In genomic region chr11:11937433-11937832, GRCh38 we compare ENCODE assay signal across 16 cellular contexts.
DNase-seq lines count a peak whose midpoint lies in the region; TF ChIP-seq lines count a peak whose summit lies in the region.
"Had no signal": no experiment of that assay in that cellular context is flagged by ENCODE, and none has a peak within 500 bp of the region (broad histone marks: within the 10 kb centered on the region; RNA-seq: fewer than 3 reads in every experiment).

No MANE protein-coding gene starts in this region.

- H3K9me3 ChIP-seq in mammary epithelial cell (replicated peaks; ENCODE audit: insufficient read depth, low read length) (no peaks in the 10 kb centered on the region), PC-9 (ENCODE audit: insufficient read depth, low read depth) (no peaks in the 10 kb centered on the region), neuronal stem cell (replicated peaks in 1 of 2; ENCODE audit: control insufficient read depth in 2 of 2, insufficient read depth in 1 of 2, low read depth in 1 of 2, low read length in 2 of 2) (no peaks in the 10 kb centered on the region)
- H3K9me3 ChIP-seq: SJSA1 had no signal

- H3K9me2 ChIP-seq in PC-9 (ENCODE audit: insufficient read depth) = no peaks in the 10 kb centered on the region

- peaks cover 7% of the 10 kb centered on the region; the same call in 1 of the 2 replicates for H3F3A ChIP-seq in PC-9 (ENCODE audit: insufficient read depth, low read depth)

- no peak overlapping the region for H3K14ac ChIP-seq in neuronal stem cell (ENCODE audit: low read length)

- in situ Hi-C loops in mammary epithelial cell (cut with MboI; ENCODE audit: low sequenced_read_pairs in 2 of 2) = no loop called here

- POLR2A ChIA-PET in MCF 10A (lab: Yijun Ruan, JAX) = no interaction called here
- POLR2A ChIA-PET in PC-9 (lab: Charles Lee; ENCODE audit: unreplicated experiment) = no interaction called here

- H2BK15ac ChIP-seq in neuronal stem cell (ENCODE audit: low read length) = no peak overlapping the region

- H4K20me1 ChIP-seq in mammary epithelial cell (ENCODE audit: insufficient read depth, low read length) = no peaks in the 10 kb centered on the region
- no peaks in the 10 kb centered on the region for H4K20me1 ChIP-seq in PC-9 (ENCODE audit: insufficient read depth)

- H2BK120ac ChIP-seq in neuronal stem cell (ENCODE audit: low read depth, low read length) = no peak overlapping the region

- dilution Hi-C loops in mammary epithelial cell (cut with HindIII; ENCODE audit: low sequenced_read_pairs) = no loop called here

- H3K4me3 Mint-ChIP-seq in MCF 10A (ENCODE audit: unreplicated experiment) = no peak overlapping the region
- no peak overlapping the region for H3K4me3 Mint-ChIP-seq in glutamatergic neuron (ENCODE audit: unreplicated experiment)

- no peaks in the 10 kb centered on the region for H3K4me1 ChIP-seq in mammary epithelial cell (ENCODE audit: insufficient read depth, low read length)
- peaks cover 8% of the 10 kb centered on the region; the same call in 1 of the 2 replicates for H3K4me1 ChIP-seq in PC-9 (replicated peaks; ENCODE audit: insufficient read depth)
- peaks cover 0 to 5% of the 10 kb centered on the region in 2 donors for H3K4me1 ChIP-seq in neuronal stem cell (ENCODE audit: control insufficient read depth in 2 of 2, insufficient read depth in 1 of 2, low read depth in 1 of 2, low read length in 2 of 2)

- H3K4me3 ChIP-seq in mammary epithelial cell (replicated peaks in 1 of 3; ENCODE audit: insufficient read depth in 1 of 3, low read depth in 2 of 3, low read length in 3 of 3) (no peak overlapping the region), PC-9 (no peak overlapping the region), fibroblast of the aortic adventitia (ENCODE audit: low read depth, low read length) (no peak overlapping the region), neuronal stem cell (ENCODE audit: low read length in 2 of 2) (no peak overlapping the region)
- H3K4me3 ChIP-seq: SJSA1 had no signal

- no peaks in the 10 kb centered on the region for H3K4me1 Mint-ChIP-seq in MCF 10A (ENCODE audit: insufficient read depth, unreplicated experiment)
- peaks cover 6% of the 10 kb centered on the region for H3K4me1 Mint-ChIP-seq in glutamatergic neuron (ENCODE audit: low read depth, unreplicated experiment)

- H3K9ac ChIP-seq in mammary epithelial cell (ENCODE audit: insufficient read depth, low read length) = no peak overlapping the region
- H3K9ac ChIP-seq in neuronal stem cell (ENCODE audit: low read depth, low read length, poor library complexity) = no peak overlapping the region

- DNase-seq in MCF 10A (ENCODE audit: unreplicated experiment) (no peak), mammary epithelial cell (no peak), PC-9 (no peak), fibroblast of the aortic adventitia (ENCODE audit: low read depth) (peak; percentile 22), glutamatergic neuron (no peak), iPS-NIHi11 (ENCODE audit: low spot score) (no peak), neuronal stem cell (ENCODE audit: low spot score) (no peak)
- DNase-seq: COR-L47, H7, MV-4-11, NCI-H1930, NCI-H2171, NCI-H446 treated with DMSO at 0.1 percent for 48 hours, NCI-H774 had no signal

- intact Hi-C loops in MCF 10A (cut with micrococcal nuclease) = no loop called here
- intact Hi-C loops in mammary epithelial cell (cut with micrococcal nuclease) = loop anchor here (10.0 kb wide), 1 partner anchor 177 kb away; the partner anchor contains the start of gene MICAL2
- intact Hi-C loops in PC-9 (cut with micrococcal nuclease; ENCODE audit: unreplicated experiment) = no loop called here

- H3K79me2 ChIP-seq in mammary epithelial cell (ENCODE audit: insufficient read depth, low read length) (no peaks in the 10 kb centered on the region), PC-9 (ENCODE audit: low read depth) (no peaks in the 10 kb centered on the region)

- H3K27me3 ChIP-seq in mammary epithelial cell (ENCODE audit: insufficient read depth, low read length) (no peaks in the 10 kb centered on the region), PC-9 (ENCODE audit: insufficient read depth, low read depth) (no peaks in the 10 kb centered on the region), neuronal stem cell (ENCODE audit: control insufficient read depth in 3 of 3, insufficient read depth in 3 of 3, low read depth in 1 of 3, low read length in 3 of 3) (no peaks in the 10 kb centered on the region)
- H3K27me3 ChIP-seq: SJSA1 had no signal

- WGBS in mammary epithelial cell (ENCODE audit: low coverage, missing lambda C conversion rate) = 94% methylated on average over 3 of the region's 3 CpGs
- WGBS in neuronal stem cell (ENCODE audit: extremely low coverage in 2 of 2, insufficient read length in 2 of 2, insufficient replicate concordance in 1 of 2), 2 donors = no CpG with 5 or more reads among the region's 3 CpGs

- no peak overlapping the region for H3K23ac ChIP-seq in neuronal stem cell (ENCODE audit: low read depth, low read length, poor library complexity)

- no peak overlapping the region for H4K8ac ChIP-seq in neuronal stem cell (ENCODE audit: low read depth, low read length)

- no peak for TF ChIP-seq CTCF in MCF 10A (IDR thresholded peaks at IDR 0.05; ENCODE audit: unreplicated experiment)
- TF ChIP-seq CTCF in mammary epithelial cell (conservative IDR thresholded peaks at IDR 0.05 in 1 of 2, IDR thresholded peaks at IDR 0.05 in 1 of 2; ENCODE audit: extremely low read depth in 1 of 2, insufficient read depth in 1 of 2, low read depth in 1 of 2, low read length in 2 of 2) = no peak
- no peak for TF ChIP-seq CTCF in PC-9 (conservative IDR thresholded peaks at IDR 0.05)
- TF ChIP-seq CTCF in fibroblast of the aortic adventitia (IDR thresholded peaks at IDR 0.05; ENCODE audit: insufficient read depth, low read length) = no peak
- no peak for TF ChIP-seq CTCF in glutamatergic neuron (IDR thresholded peaks at IDR 0.05; ENCODE audit: partially characterized antibody, unreplicated experiment)

- H3K27ac ChIP-seq in mammary epithelial cell (ENCODE audit: insufficient read depth, low read depth, low read length) = no peak overlapping the region
- peak overlapping the region; percentile 42 for H3K27ac ChIP-seq in PC-9
- no peak overlapping the region for H3K27ac ChIP-seq in neuronal stem cell (replicated peaks; ENCODE audit: low read length)
- H3K27ac ChIP-seq: C4-2B, SJSA1 had no signal

- H4K91ac ChIP-seq in neuronal stem cell (ENCODE audit: low read depth, low read length, poor library complexity) = no peak overlapping the region

- no peak overlapping the region for H3K4ac ChIP-seq in neuronal stem cell (ENCODE audit: low read length)

- peaks cover 82% of the 10 kb centered on the region for H3K36me3 Mint-ChIP-seq in MCF 10A (ENCODE audit: insufficient read depth, unreplicated experiment)
- H3K36me3 Mint-ChIP-seq in glutamatergic neuron (ENCODE audit: unreplicated experiment) = peaks cover 5% of the 10 kb centered on the region

- H2BK5ac ChIP-seq in neuronal stem cell (ENCODE audit: low read length) = no peak overlapping the region

- H3K4me2 ChIP-seq in mammary epithelial cell (ENCODE audit: insufficient read depth, low read depth, low read length) = no peak overlapping the region
- H3K4me2 ChIP-seq in PC-9 = no peak overlapping the region
- H3K4me2 ChIP-seq in neuronal stem cell (ENCODE audit: insufficient read depth, low read length, poor library complexity, severe bottlenecking) = no peak overlapping the region

- H3K18ac ChIP-seq in neuronal stem cell (ENCODE audit: low read length) = no peak overlapping the region

- CTCF ChIA-PET in MCF 10A (lab: Yijun Ruan, JAX) (no interaction called here), mammary epithelial cell (lab: Charles Lee; ENCODE audit: low non-redundant PET) (no interaction called here), PC-9 (lab: Charles Lee) (no interaction called here)

- no peak overlapping the region for H2BK12ac ChIP-seq in neuronal stem cell (ENCODE audit: low read length)

- H2AK5ac ChIP-seq in neuronal stem cell (ENCODE audit: low read depth, low read length) = no peak overlapping the region

- H3K36me3 ChIP-seq in mammary epithelial cell (ENCODE audit: insufficient read depth, low read length) (peaks cover 2% of the 10 kb centered on the region), PC-9 (ENCODE audit: low read depth) (0 out of 2 replicates have a peak, but pooled peaks cover 5% of the 10 kb centered on the region), neuronal stem cell (replicated peaks in 1 of 2; ENCODE audit: control insufficient read depth in 2 of 2, insufficient read depth in 2 of 2, low read length in 2 of 2) (peaks cover 5 to 100% of the 10 kb centered on the region in 2 donors)

- BruUV-seq in MCF 10A (replicated peaks; lab: Mats Ljungman, UMichigan) (no TSS peak), mammary epithelial cell (replicated peaks; lab: Mats Ljungman, UMichigan) (no TSS peak), PC-9 (replicated peaks; lab: Mats Ljungman, UMichigan) (no TSS peak)

- no peaks in the 10 kb centered on the region for H3K79me1 ChIP-seq in neuronal stem cell (ENCODE audit: low read depth, low read length)

- H3K9me3 Mint-ChIP-seq in MCF 10A (ENCODE audit: unreplicated experiment) (no peaks in the 10 kb centered on the region), glutamatergic neuron (ENCODE audit: unreplicated experiment) (peaks cover under 1% of the 10 kb centered on the region)

- no peak overlapping the region for H2AFZ ChIP-seq in mammary epithelial cell (ENCODE audit: low read depth, low read length)
- no peak overlapping the region for H2AFZ ChIP-seq in PC-9
- no peak overlapping the region for H2AFZ ChIP-seq in neuronal stem cell (ENCODE audit: low read length)

- H3K27me3 Mint-ChIP-seq in MCF 10A (ENCODE audit: insufficient read depth, unreplicated experiment) = no peaks in the 10 kb centered on the region
- peaks cover 2% of the 10 kb centered on the region for H3K27me3 Mint-ChIP-seq in glutamatergic neuron (ENCODE audit: unreplicated experiment)

- peak overlapping the region; percentile 10 for H3K27ac Mint-ChIP-seq in MCF 10A (ENCODE audit: low read depth, unreplicated experiment)
- no peak overlapping the region for H3K27ac Mint-ChIP-seq in glutamatergic neuron (ENCODE audit: unreplicated experiment)
